Comparison of ENCODE assay signal across 9 cellular contexts in genomic region chr10:70169661-70170364, GRCh38. TPM values are rescaled to one million over a fixed set of nuclear protein-coding genes. Genes with fewer than 3 reads are reported as not detected.
DNase-seq lines count a peak whose midpoint lies in the region; ATAC-seq, FAIRE-seq and TF ChIP-seq lines count a peak whose summit lies in the region.
"Had no signal": no experiment of that assay in that cellular context is flagged by ENCODE, and none has a peak within 500 bp of the region (broad histone marks: within the 10 kb centered on the region; RNA-seq: fewer than 3 reads in every experiment).

No MANE protein-coding gene starts in this region.

- H3K4me3 ChIP-seq in ACC112 (ENCODE audit: low read depth, low read length) (peak overlapping the region; percentile 95), Loucy (ENCODE audit: low read length, poor library complexity, severe bottlenecking) (peak overlapping the region; percentile 95), bronchial epithelial cell (ENCODE audit: low read depth, low read length) (peak overlapping the region; percentile 96), lower leg skin (ENCODE audit: low read depth, poor library complexity, severe bottlenecking) (peak overlapping the region; percentile 67), thymus (ENCODE audit: low read length) (peak overlapping the region; percentile 71)

- H3K27me3 ChIP-seq in ACC112 (ENCODE audit: insufficient read depth, low read length) = no peaks in the 10 kb centered on the region
- H3K27me3 ChIP-seq in Loucy (ENCODE audit: insufficient read depth, low read length, poor library complexity, severe bottlenecking) = no peaks in the 10 kb centered on the region
- no peaks in the 10 kb centered on the region for H3K27me3 ChIP-seq in bronchial epithelial cell (ENCODE audit: control insufficient read depth, insufficient read depth, low read length)
- H3K27me3 ChIP-seq in thymus (ENCODE audit: control insufficient read depth, insufficient read depth) = no peaks in the 10 kb centered on the region

- peaks cover 14% of the 10 kb centered on the region for H3K36me3 ChIP-seq in ACC112 (ENCODE audit: insufficient read depth, low read length)
- no peaks in the 10 kb centered on the region for H3K36me3 ChIP-seq in Loucy (ENCODE audit: insufficient read depth, low read length)
- H3K36me3 ChIP-seq in bronchial epithelial cell (ENCODE audit: control insufficient read depth, insufficient read depth, low read length) = peaks cover 3% of the 10 kb centered on the region
- H3K36me3 ChIP-seq in thymus (ENCODE audit: control insufficient read depth, insufficient read depth) = peaks cover 8% of the 10 kb centered on the region

- no peaks in the 10 kb centered on the region for H3K9me2 ChIP-seq in Loucy (replicated peaks; ENCODE audit: low read depth, low read length)

- DNase-seq in bronchial epithelial cell (ENCODE audit: low read depth) (no peak), lower leg skin (ENCODE audit: low spot score in 2 of 2) (peak in 1 of 2 donors; percentile 45), NCI-H2029 (lab: John Stamatoyannopoulos, UW) (no peak), AG08395 (ENCODE audit: low spot score) (no peak)

- intact Hi-C loops in lower leg skin (cut with DNase I; ENCODE audit: low total_unique reads) = no loop called here

- H3K79me2 ChIP-seq in ACC112 (ENCODE audit: control insufficient read depth, insufficient read depth, low read length, unreplicated experiment) = peaks cover 53% of the 10 kb centered on the region
- H3K79me2 ChIP-seq in Loucy (ENCODE audit: insufficient read depth, low read length) = peaks cover 55% of the 10 kb centered on the region

- H3K27ac ChIP-seq in ACC112 (ENCODE audit: low read depth, low read length) = peak overlapping the region; percentile 79
- peak overlapping the region; percentile 69 for H3K27ac ChIP-seq in thymus (ENCODE audit: low read depth)

- no peak for TF ChIP-seq CTCF in Loucy (conservative IDR thresholded peaks at IDR 0.05; ENCODE audit: low read length)
- no peak for TF ChIP-seq CTCF in bronchial epithelial cell (IDR thresholded peaks at IDR 0.05; ENCODE audit: insufficient read depth, low read length, severe bottlenecking)
- no peak for TF ChIP-seq CTCF in lower leg skin (IDR thresholded peaks at IDR 0.05)

- peaks cover 50% of the 10 kb centered on the region for H4K20me1 ChIP-seq in Loucy (ENCODE audit: insufficient read depth, low read length, poor library complexity, severe bottlenecking)

- TF ChIP-seq POLR2A in lower leg skin (IDR thresholded peaks at IDR 0.05) = no peak

- no peak overlapping the region for H2AFZ ChIP-seq in ACC112 (ENCODE audit: low read length, unreplicated experiment)
- peak overlapping the region; percentile 23; the same call in 1 of the 2 replicates for H2AFZ ChIP-seq in Loucy (ENCODE audit: low read length)

- 0 to 1% methylated on average over 27 of the region's 39 CpGs for WGBS in lower leg skin, 2 donors
- WGBS in thymus = 2% methylated on average over 39 of the region's 39 CpGs

- H3K9me3 ChIP-seq in Loucy (ENCODE audit: insufficient read depth, low read depth, low read length) (no peaks in the 10 kb centered on the region), thymus (ENCODE audit: control insufficient read depth) (no peaks in the 10 kb centered on the region)

- H3K4me1 ChIP-seq in ACC112 (ENCODE audit: control insufficient read depth, insufficient read depth, low read length, unreplicated experiment) = peaks cover 24% of the 10 kb centered on the region
- peaks cover 47% of the 10 kb centered on the region for H3K4me1 ChIP-seq in Loucy (ENCODE audit: insufficient read depth, low read length, poor library complexity, severe bottlenecking)
- peaks cover 15% of the 10 kb centered on the region for H3K4me1 ChIP-seq in thymus (ENCODE audit: control insufficient read depth, insufficient read depth, low read length)

- no peaks in the 10 kb centered on the region for H3F3A ChIP-seq in Loucy (ENCODE audit: low read depth)

- peak; percentile 5 for ATAC-seq in GM19455 (IDR thresholded peaks at IDR 0.05; ENCODE audit: unreplicated experiment)

- peak overlapping the region; percentile 86 for H3K9ac ChIP-seq in Loucy (ENCODE audit: low read depth, low read length, poor library complexity, severe bottlenecking)

- H3K4me2 ChIP-seq in Loucy (ENCODE audit: low read depth, low read length, poor library complexity, severe bottlenecking) = peak overlapping the region; percentile 94

- no peak for FAIRE-seq in bronchial epithelial cell (lab: Jason Lieb, UNC)
- FAIRE-seq: islet of Langerhans had no signal

RNA-seq across cellular contexts. Expression of gene SAR1A, which starts 0.5 kb away (rescaled TPM):
- total RNA-seq in bronchial epithelial cell (129 and 143 TPM in 2 replicates), lower leg skin (10 to 100 TPM; 36.7 to 59.2 (median 45.1) TPM)
- 48.6 TPM for polyA plus RNA-seq in thymus

RNA-seq across cellular contexts. Expression of gene TYSND1, which starts 23.3 kb away (rescaled TPM):
- total RNA-seq in bronchial epithelial cell (32.1 and 33.5 TPM in 2 replicates), lower leg skin (10 to 100 TPM; 39.8 to 47.4 (median 45.4) TPM)
- 18.1 TPM for polyA plus RNA-seq in thymus

RNA-seq across cellular contexts. Expression of gene AIFM2, which starts 37.2 kb away (rescaled TPM):
- total RNA-seq in bronchial epithelial cell = 14.7 and 26.6 TPM in 2 replicates
- total RNA-seq in lower leg skin = 1 to 10 TPM; 6.3 to 8.2 (median 7.0) TPM
- polyA plus RNA-seq in thymus = 7.5 TPM
